22 cellular contexts compared by ENCODE assay signal in the genomic region with DNA sequence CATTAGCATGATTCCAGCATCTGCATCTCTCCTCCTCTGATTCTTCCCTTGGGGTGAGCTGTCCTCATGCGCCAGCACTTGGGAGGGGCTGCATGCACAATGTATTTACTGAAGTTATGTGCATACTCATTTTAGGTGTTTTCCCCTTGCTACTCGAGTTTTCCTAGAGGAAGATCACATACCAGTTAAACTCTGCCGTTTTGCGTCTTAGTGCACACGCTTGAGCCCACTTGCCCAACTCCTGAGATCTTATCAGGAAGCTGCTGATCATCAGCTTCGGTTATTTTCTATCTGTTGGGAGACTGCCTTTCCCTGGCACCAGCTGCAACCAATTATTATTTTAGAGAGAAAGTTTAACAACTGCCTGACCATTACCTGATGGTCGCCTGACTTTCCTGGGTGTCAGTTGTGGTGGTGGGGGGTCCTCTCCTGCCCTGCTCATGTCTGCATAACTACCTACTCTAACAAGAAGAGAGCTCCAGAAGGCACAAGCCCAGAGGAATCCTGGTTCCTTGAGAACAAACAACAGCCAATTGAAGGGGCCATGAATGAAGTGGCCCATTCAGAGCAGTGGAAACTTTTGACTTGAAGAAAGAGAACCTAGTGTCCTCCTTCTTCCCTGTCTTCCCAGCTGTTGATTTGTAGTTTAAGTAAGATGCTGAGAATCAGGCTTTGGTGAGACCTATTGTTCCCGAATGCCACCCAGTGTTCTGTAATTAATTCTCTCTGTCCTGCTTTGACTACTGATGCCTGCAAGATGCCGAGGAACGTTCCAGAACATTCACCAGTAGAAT.
"Had no signal": no experiment of that assay in that cellular context is flagged by ENCODE, and none has a peak within 500 bp of the region (broad histone marks: within the 10 kb centered on the region; RNA-seq: fewer than 3 reads in every experiment).

No MANE protein-coding gene starts in this region.

- H3K27ac Mint-ChIP-seq: progenitor cell of endocrine pancreas; stimulated activated naive B cell treated with anti-CD40 and anti-IgM and Interleukin-4, amounts not matched to agents 10 μg/mL and 1 μg/mL and 100 μg/mL, for 72 hours had no signal

- H3K27me3 ChIP-seq: adrenal gland, ascending aorta, brain microvascular endothelial cell, sigmoid colon, thyroid gland had no signal

- H3K4me3 ChIP-seq: adrenal gland, ascending aorta, mucosa of descending colon, sigmoid colon, thyroid gland had no signal

- H3K4me1 ChIP-seq: adrenal gland, ascending aorta had no signal

- H3K27me3 Mint-ChIP-seq: activated naive CD4-positive, alpha-beta T cell treated with anti-CD3 and anti-CD28 coated beads, Interleukin-2, amount 50 U/mL, for 24 hours; progenitor cell of endocrine pancreas had no signal

- H3K36me3 Mint-ChIP-seq: activated naive CD4-positive, alpha-beta T cell treated with anti-CD3 and anti-CD28 coated beads, Interleukin-2, amount 50 U/mL, for 24 hours had no signal

- DNase-seq: activated CD4-positive, CD25-positive, alpha-beta regulatory T cell treated with anti-CD3 and anti-CD28 coated beads, Interleukin-2, amount 50 U/mL, for 72 hours; activated gamma-delta T cell treated with Interleukin-2 at 50 U/mL for 16 hours; activated T-cell treated with anti-CD3 and anti-CD28 coated beads, Interleukin-2, amount 50 U/mL, for 1 hour; brain microvascular endothelial cell; central memory CD4-positive, alpha-beta T cell; dermis blood vessel endothelial cell; effector memory CD4-positive, alpha-beta T cell; glutamatergic neuron; hippocampal formation; mucosa of descending colon; retina; sigmoid colon; stimulated activated CD4-positive, alpha-beta T cell treated with anti-CD3 and anti-CD28 coated beads, Interleukin-2, amount 100 ng/mL, for 48 hours; stimulated activated CD8-positive, alpha-beta memory T cell treated with anti-CD3 and anti-CD28 coated beads, Interleukin-4, amount 100 ng/mL, for 48 hours; stimulated activated naive B cell treated with anti-CD40 and anti-IgM and Interleukin-4, amounts not matched to agents 10 μg/mL and 1 μg/mL and 100 μg/mL, for 72 hours; SW 1271 had no signal

- ATAC-seq: mucosa of descending colon; stimulated activated naive B cell treated with anti-CD40 and anti-IgM and Interleukin-4, amounts not matched to agents 10 μg/mL and 1 μg/mL and 100 μg/mL, for 72 hours had no signal

- H3K9me3 ChIP-seq: adrenal gland, ascending aorta, sigmoid colon, thyroid gland had no signal

- H3K4me3 Mint-ChIP-seq: activated naive CD4-positive, alpha-beta T cell treated with anti-CD3 and anti-CD28 coated beads, Interleukin-2, amount 50 U/mL, for 24 hours; stimulated activated naive B cell treated with anti-CD40 and anti-IgM and Interleukin-4, amounts not matched to agents 10 μg/mL and 1 μg/mL and 100 μg/mL, for 72 hours had no signal

- H3K36me3 ChIP-seq: adrenal gland, ascending aorta, brain microvascular endothelial cell, sigmoid colon, thyroid gland had no signal

- H3K27ac ChIP-seq: adrenal gland, ascending aorta, brain microvascular endothelial cell, sigmoid colon, VCaP had no signal
